ENCODE assay signal across 9 cellular contexts in the genomic region with DNA sequence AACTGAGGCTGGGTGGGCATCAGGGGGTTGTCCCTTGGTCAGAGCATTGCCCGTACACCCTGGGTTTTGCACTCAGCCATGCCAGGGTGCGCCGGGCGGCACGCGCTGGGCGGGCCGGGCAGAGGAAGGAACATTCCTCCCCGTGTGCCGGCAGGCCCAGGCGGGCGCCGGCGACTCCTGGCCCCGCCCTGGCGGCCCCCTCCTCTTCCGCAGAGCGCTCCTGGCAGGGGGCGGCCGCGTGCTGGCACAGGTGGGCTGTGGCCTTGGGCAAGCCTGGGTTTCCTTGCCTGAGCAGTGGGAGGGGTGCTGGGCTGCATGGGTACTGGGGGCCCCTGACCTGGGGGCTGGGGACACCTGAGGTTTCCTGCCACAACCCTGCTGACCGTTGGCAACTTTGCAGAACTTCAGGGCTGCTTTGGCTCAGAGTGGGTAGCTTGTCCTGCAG. TPM values are rescaled to one million over a fixed set of nuclear protein-coding genes. Genes with fewer than 3 reads are reported as not detected.
DNase-seq lines count a peak whose midpoint lies in the region; ATAC-seq and TF ChIP-seq lines count a peak whose summit lies in the region.
"Had no signal": no experiment of that assay in that cellular context is flagged by ENCODE, and none has a peak within 500 bp of the region (broad histone marks: within the 10 kb centered on the region; RNA-seq: fewer than 3 reads in every experiment).

No MANE protein-coding gene starts in this region.

- H3K4me1 Mint-ChIP-seq in activated CD8-positive, alpha-beta memory T cell treated with anti-CD3 and anti-CD28 coated beads, Interleukin-2, amount 10 ng/mL, durations not matched to agents 7 days and 5 days = peaks cover 58% of the 10 kb centered on the region
- peaks cover 70% of the 10 kb centered on the region for H3K4me1 Mint-ChIP-seq in activated B cell treated with CpG ODN at 0.5 μM for 24 hours

- peak overlapping the region; percentile 96 for H3K4me3 Mint-ChIP-seq in activated CD8-positive, alpha-beta memory T cell treated with anti-CD3 and anti-CD28 coated beads, Interleukin-2, amount 10 ng/mL, durations not matched to agents 7 days and 5 days
- peak overlapping the region; percentile 96 for H3K4me3 Mint-ChIP-seq in activated B cell treated with CpG ODN at 0.5 μM for 24 hours

- CTCF ChIA-PET in activated CD8-positive, alpha-beta memory T cell treated with anti-CD3 and anti-CD28 coated beads, Interleukin-2, amount 10 ng/mL, durations not matched to agents 7 days and 5 days (lab: Charles Lee) = interaction anchor here (1.4 to 1.8 kb wide), 2 partner anchors 45 to 55 kb away, joined by 3 to 6 read pairs; no protein-coding TSS in a partner anchor
- CTCF ChIA-PET in activated B cell treated with CpG ODN at 0.5 μM for 24 hours (lab: Charles Lee) = interaction anchor here (1.6 kb wide), 1 partner anchor 85 kb away, joined by 4 read pairs; no protein-coding TSS in a partner anchor

- no peak overlapping the region for H3K27ac Mint-ChIP-seq in activated CD8-positive, alpha-beta memory T cell treated with anti-CD3 and anti-CD28 coated beads, Interleukin-2, amount 10 ng/mL, durations not matched to agents 7 days and 5 days
- peak overlapping the region; percentile 92 for H3K27ac Mint-ChIP-seq in activated B cell treated with CpG ODN at 0.5 μM for 24 hours

- ATAC-seq in activated CD8-positive, alpha-beta memory T cell treated with anti-CD3 and anti-CD28 coated beads, Interleukin-2, amount 10 ng/mL, durations not matched to agents 7 days and 5 days = no peak
- ATAC-seq in activated B cell treated with CpG ODN at 0.5 μM for 24 hours (ENCODE audit: low read depth) (no peak), thoracic aorta (ENCODE audit: insufficient number of reproducible peaks, low FRiP score, low read depth) (no peak), GM19324 (IDR thresholded peaks at IDR 0.05; ENCODE audit: low FRiP score, unreplicated experiment) (no peak), GM21576 (IDR thresholded peaks at IDR 0.05; ENCODE audit: unreplicated experiment) (no peak)

- POLR2A ChIA-PET in activated B cell treated with CpG ODN at 0.5 μM for 24 hours (lab: Charles Lee) = interaction anchor here (1.2 to 6.9 kb wide), 2 partner anchors 13 to 187 kb away, joined by 3 to 240 read pairs; no protein-coding TSS in a partner anchor

- H3K27me3 Mint-ChIP-seq in activated CD8-positive, alpha-beta memory T cell treated with anti-CD3 and anti-CD28 coated beads, Interleukin-2, amount 10 ng/mL, durations not matched to agents 7 days and 5 days = no peaks in the 10 kb centered on the region
- no peaks in the 10 kb centered on the region for H3K27me3 Mint-ChIP-seq in activated B cell treated with CpG ODN at 0.5 μM for 24 hours

- H3K36me3 ChIP-seq in thoracic aorta = no peaks in the 10 kb centered on the region

- H3K9me3 Mint-ChIP-seq in activated CD8-positive, alpha-beta memory T cell treated with anti-CD3 and anti-CD28 coated beads, Interleukin-2, amount 10 ng/mL, durations not matched to agents 7 days and 5 days (ENCODE audit: low read depth) = no peaks in the 10 kb centered on the region
- no peaks in the 10 kb centered on the region for H3K9me3 Mint-ChIP-seq in activated B cell treated with CpG ODN at 0.5 μM for 24 hours

- no peaks in the 10 kb centered on the region for H3K27me3 ChIP-seq in thoracic aorta (replicated peaks; ENCODE audit: insufficient read depth)

- no peak for TF ChIP-seq CTCF in activated B cell treated with CpG ODN at 0.5 μM for 24 hours (IDR thresholded peaks at IDR 0.05)
- TF ChIP-seq CTCF in thoracic aorta (IDR thresholded peaks at IDR 0.05) = no peak

- H3K9me3 ChIP-seq in thoracic aorta = no peaks in the 10 kb centered on the region

- intact Hi-C loops in activated B cell treated with CpG ODN at 0.5 μM for 24 hours (cut with micrococcal nuclease) = loop anchor here (5.0 to 10.0 kb wide), 4 partner anchors 174 to 1299 kb away; a partner anchor contains a TSS

- H3K36me3 Mint-ChIP-seq in activated CD8-positive, alpha-beta memory T cell treated with anti-CD3 and anti-CD28 coated beads, Interleukin-2, amount 10 ng/mL, durations not matched to agents 7 days and 5 days = peaks cover 26% of the 10 kb centered on the region
- H3K36me3 Mint-ChIP-seq in activated B cell treated with CpG ODN at 0.5 μM for 24 hours (ENCODE audit: low read depth) = peaks cover 53% of the 10 kb centered on the region

- DNase-seq in activated CD8-positive, alpha-beta memory T cell treated with anti-CD3 and anti-CD28 coated beads, Interleukin-2, amount 10 ng/mL, durations not matched to agents 7 days and 5 days = no peak
- DNase-seq in activated CD8-positive, alpha-beta memory T cell treated with anti-CD3 and anti-CD28 coated beads for 24 hours = no peak
- no peak for DNase-seq in activated B cell treated with CpG ODN at 0.5 μM for 24 hours
- peak; percentile 57 for DNase-seq in iPS-NIHi7 (ENCODE audit: extremely low spot score)
- DNase-seq in thoracic aorta (ENCODE audit: low spot score) = no peak
- no peak for DNase-seq in EL

- peaks cover 6 to 39% of the 10 kb centered on the region in 2 donors for H3K4me1 ChIP-seq in thoracic aorta (ENCODE audit: control insufficient read depth in 1 of 2, low read depth in 2 of 2)

- H3K27ac ChIP-seq in thoracic aorta = no peak overlapping the region

- peak overlapping the region; percentile 66 for H3K4me3 ChIP-seq in thoracic aorta

RNA-seq across cellular contexts. Expression of a gene that starts 3.9 kb away (rescaled TPM):
- 100 to 1,000 TPM; 101 to 104 TPM for total RNA-seq in activated CD8-positive, alpha-beta memory T cell treated with anti-CD3 and anti-CD28 coated beads, Interleukin-2, amount 10 ng/mL, durations not matched to agents 7 days and 5 days
- 87.4 and 95.8 TPM in 2 replicates for total RNA-seq in activated B cell treated with CpG ODN at 0.5 μM for 24 hours
- 10 to 100 TPM in 1 of 2 donors, 1 to 10 TPM in 1; 8.0 to 24.1 TPM for total RNA-seq in thoracic aorta

RNA-seq across cellular contexts. Expression of a gene that starts 31.8 kb away (rescaled TPM):
- total RNA-seq in activated CD8-positive, alpha-beta memory T cell treated with anti-CD3 and anti-CD28 coated beads, Interleukin-2, amount 10 ng/mL, durations not matched to agents 7 days and 5 days = 10 to 100 TPM; 41.5 to 43.5 TPM
- 29.6 and 31.7 TPM in 2 replicates for total RNA-seq in activated B cell treated with CpG ODN at 0.5 μM for 24 hours
- total RNA-seq in thoracic aorta = 10 to 100 TPM; 28.8 to 43.6 TPM

RNA-seq across cellular contexts. Expression of a gene that starts 35.3 kb away (rescaled TPM):
- 10 to 100 TPM; 14.9 to 15.2 TPM for total RNA-seq in activated CD8-positive, alpha-beta memory T cell treated with anti-CD3 and anti-CD28 coated beads, Interleukin-2, amount 10 ng/mL, durations not matched to agents 7 days and 5 days
- total RNA-seq in activated B cell treated with CpG ODN at 0.5 μM for 24 hours = 7.5 and 7.7 TPM in 2 replicates
- 10 to 100 TPM; 10.6 to 40.1 TPM for total RNA-seq in thoracic aorta

RNA-seq across cellular contexts. Expression of a gene that starts 47.3 kb away (rescaled TPM):
- not detected for total RNA-seq in activated CD8-positive, alpha-beta memory T cell treated with anti-CD3 and anti-CD28 coated beads, Interleukin-2, amount 10 ng/mL, durations not matched to agents 7 days and 5 days
- not detected in 2 replicates for total RNA-seq in activated B cell treated with CpG ODN at 0.5 μM for 24 hours
- total RNA-seq in thoracic aorta = not detected
- total RNA-seq: left cardiac atrium had no signal
